1 cellular context compared by ENCODE assay signal in the genomic region with DNA sequence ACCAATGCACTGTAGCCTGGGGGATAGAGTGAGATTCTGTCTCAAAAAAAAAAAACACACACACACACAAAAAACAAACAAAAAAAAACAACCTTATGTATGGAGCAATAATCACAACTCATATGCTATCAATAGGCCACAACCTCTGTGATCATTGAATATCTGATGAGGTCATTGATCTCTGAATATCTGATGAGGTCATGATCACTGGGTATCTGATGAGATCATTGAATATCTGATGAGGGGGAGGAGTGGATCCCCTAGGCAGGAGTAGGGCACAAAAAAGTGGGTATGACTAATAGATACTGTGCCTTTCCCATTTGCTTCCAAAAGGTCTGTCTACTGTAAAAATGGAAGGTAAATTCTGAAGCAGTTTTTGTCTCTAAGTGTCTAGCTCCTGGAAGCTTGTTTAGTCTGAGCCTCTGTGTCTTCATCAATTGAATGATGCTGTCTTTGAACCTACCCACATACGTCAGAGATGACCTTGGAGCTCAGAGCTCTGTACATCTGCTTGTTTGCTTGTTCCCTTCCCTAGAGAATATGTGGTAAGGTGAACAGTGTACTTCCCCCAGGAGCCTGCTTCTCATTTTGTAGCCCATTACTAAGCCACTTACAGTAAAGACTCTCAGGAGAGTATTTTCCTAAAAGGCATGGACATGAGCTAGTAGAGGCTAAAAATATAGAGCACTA.
TF ChIP-seq lines count a peak whose summit lies in the region.

No MANE protein-coding gene starts in this region.

TF ChIP-seq in HepG2, 621 proteins besides CTCF, POLR2A, EP300 and RAD21 (continued from another document and continues in another):
- TF ChIP-seq, protein P1, sequence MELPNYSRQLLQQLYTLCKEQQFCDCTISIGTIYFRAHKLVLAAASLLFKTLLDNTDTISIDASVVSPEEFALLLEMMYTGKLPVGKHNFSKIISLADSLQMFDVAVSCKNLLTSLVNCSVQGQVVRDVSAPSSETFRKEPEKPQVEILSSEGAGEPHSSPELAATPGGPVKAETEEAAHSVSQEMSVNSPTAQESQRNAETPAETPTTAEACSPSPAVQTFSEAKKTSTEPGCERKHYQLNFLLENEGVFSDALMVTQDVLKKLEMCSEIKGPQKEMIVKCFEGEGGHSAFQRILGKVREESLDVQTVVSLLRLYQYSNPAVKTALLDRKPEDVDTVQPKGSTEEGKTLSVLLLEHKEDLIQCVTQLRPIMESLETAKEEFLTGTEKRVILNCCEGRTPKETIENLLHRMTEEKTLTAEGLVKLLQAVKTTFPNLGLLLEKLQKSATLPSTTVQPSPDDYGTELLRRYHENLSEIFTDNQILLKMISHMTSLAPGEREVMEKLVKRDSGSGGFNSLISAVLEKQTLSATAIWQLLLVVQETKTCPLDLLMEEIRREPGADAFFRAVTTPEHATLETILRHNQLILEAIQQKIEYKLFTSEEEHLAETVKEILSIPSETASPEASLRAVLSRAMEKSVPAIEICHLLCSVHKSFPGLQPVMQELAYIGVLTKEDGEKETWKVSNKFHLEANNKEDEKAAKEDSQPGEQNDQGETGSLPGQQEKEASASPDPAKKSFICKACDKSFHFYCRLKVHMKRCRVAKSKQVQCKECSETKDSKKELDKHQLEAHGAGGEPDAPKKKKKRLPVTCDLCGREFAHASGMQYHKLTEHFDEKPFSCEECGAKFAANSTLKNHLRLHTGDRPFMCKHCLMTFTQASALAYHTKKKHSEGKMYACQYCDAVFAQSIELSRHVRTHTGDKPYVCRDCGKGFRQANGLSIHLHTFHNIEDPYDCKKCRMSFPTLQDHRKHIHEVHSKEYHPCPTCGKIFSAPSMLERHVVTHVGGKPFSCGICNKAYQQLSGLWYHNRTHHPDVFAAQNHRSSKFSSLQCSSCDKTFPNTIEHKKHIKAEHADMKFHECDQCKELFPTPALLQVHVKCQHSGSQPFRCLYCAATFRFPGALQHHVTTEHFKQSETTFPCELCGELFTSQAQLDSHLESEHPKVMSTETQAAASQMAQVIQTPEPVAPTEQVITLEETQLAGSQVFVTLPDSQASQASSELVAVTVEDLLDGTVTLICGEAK (IDR thresholded peaks at IDR 0.05), result no peak
- TF ChIP-seq, protein P1 (CRISPR knock-in tag; IDR thresholded peaks at IDR 0.05), result no peak
- 0 out of 2 replicates have a peak, but pooled peaks have one; percentile 46 for TF ChIP-seq ERF (CRISPR knock-in tag; IDR thresholded peaks at IDR 0.05)
- TF ChIP-seq ATF1 (CRISPR knock-in tag; IDR thresholded peaks at IDR 0.05), result peak; percentile 81
- TF ChIP-seq HCFC1 (IDR thresholded peaks at IDR 0.05; ENCODE audit: low read depth, low read length), result no peak
- TF ChIP-seq RORA (CRISPR knock-in tag; IDR thresholded peaks at IDR 0.05), result no peak
- peak; percentile 93 for TF ChIP-seq GATAD2A (CRISPR knock-in tag; IDR thresholded peaks at IDR 0.05)
- TF ChIP-seq MTF1 (CRISPR knock-in tag; IDR thresholded peaks at IDR 0.05), result no peak
- TF ChIP-seq HNRNPUL1 (IDR thresholded peaks at IDR 0.05; ENCODE audit: low read depth, low read length), result no peak
- no peak for TF ChIP-seq XRCC5 (optimal IDR thresholded peaks at IDR 0.05; ENCODE audit: low read length)
- no peak for TF ChIP-seq SMAD1 (CRISPR knock-in tag; IDR thresholded peaks at IDR 0.05; ENCODE audit: borderline replicate concordance, low read depth)
- no peak for TF ChIP-seq SMAD3 (CRISPR knock-in tag; IDR thresholded peaks at IDR 0.05)
- no peak for TF ChIP-seq NCOA1 (CRISPR knock-in tag; IDR thresholded peaks at IDR 0.05)
- TF ChIP-seq RARA (CRISPR knock-in tag; IDR thresholded peaks at IDR 0.05), result peak; percentile 70
- TF ChIP-seq AGO2 (optimal IDR thresholded peaks at IDR 0.05; ENCODE audit: low read depth, low read length), result no peak
- TF ChIP-seq RXRB (CRISPR knock-in tag; IDR thresholded peaks at IDR 0.05; ENCODE audit: borderline replicate concordance), result peak; percentile 69; the same call in 1 of the 2 replicates
- TF ChIP-seq ZNF143 (CRISPR knock-in tag; IDR thresholded peaks at IDR 0.05), result no peak
- peak; percentile 53; the same call in 1 of the 2 replicates for TF ChIP-seq DRAP1 (CRISPR knock-in tag; IDR thresholded peaks at IDR 0.05)
- no peak for TF ChIP-seq CREBL2 (CRISPR knock-in tag; IDR thresholded peaks at IDR 0.05; ENCODE audit: borderline replicate concordance)
- TF ChIP-seq ZNF781 (CRISPR knock-in tag; IDR thresholded peaks at IDR 0.05; ENCODE audit: borderline replicate concordance, not compliant biosample characterization), result no peak
- TF ChIP-seq ZNF3 (CRISPR knock-in tag; IDR thresholded peaks at IDR 0.05), result no peak
- TF ChIP-seq STAT6 (CRISPR knock-in tag; IDR thresholded peaks at IDR 0.05; ENCODE audit: borderline replicate concordance), result no peak
- TF ChIP-seq, protein P2, sequence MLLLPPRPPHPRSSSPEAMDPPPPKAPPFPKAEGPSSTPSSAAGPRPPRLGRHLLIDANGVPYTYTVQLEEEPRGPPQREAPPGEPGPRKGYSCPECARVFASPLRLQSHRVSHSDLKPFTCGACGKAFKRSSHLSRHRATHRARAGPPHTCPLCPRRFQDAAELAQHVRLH (CRISPR knock-in tag; IDR thresholded peaks at IDR 0.05; ENCODE audit: borderline replicate concordance, low read depth), result no peak
- TF ChIP-seq ZNF234 (CRISPR knock-in tag; conservative IDR thresholded peaks at IDR 0.05), result no peak
- no peak for TF ChIP-seq ZNF619 (CRISPR knock-in tag; IDR thresholded peaks at IDR 0.05)
- TF ChIP-seq ZNF644 (CRISPR knock-in tag; IDR thresholded peaks at IDR 0.05; ENCODE audit: low read depth), result peak; percentile 66; the same call in 1 of the 2 replicates
- TF ChIP-seq HOXA5 (CRISPR knock-in tag; IDR thresholded peaks at IDR 0.05), result peak; percentile 68; the same call in 1 of the 2 replicates
- TF ChIP-seq, protein P3, sequence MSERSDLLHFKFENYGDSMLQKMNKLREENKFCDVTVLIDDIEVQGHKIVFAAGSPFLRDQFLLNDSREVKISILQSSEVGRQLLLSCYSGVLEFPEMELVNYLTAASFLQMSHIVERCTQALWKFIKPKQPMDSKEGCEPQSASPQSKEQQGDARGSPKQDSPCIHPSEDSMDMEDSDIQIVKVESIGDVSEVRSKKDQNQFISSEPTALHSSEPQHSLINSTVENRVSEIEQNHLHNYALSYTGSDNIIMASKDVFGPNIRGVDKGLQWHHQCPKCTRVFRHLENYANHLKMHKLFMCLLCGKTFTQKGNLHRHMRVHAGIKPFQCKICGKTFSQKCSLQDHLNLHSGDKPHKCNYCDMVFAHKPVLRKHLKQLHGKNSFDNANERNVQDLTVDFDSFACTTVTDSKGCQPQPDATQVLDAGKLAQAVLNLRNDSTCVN (CRISPR knock-in tag; IDR thresholded peaks at IDR 0.05; ENCODE audit: borderline replicate concordance), result no peak
- TF ChIP-seq CHD2 (IDR thresholded peaks at IDR 0.05; ENCODE audit: low read depth, low read length), result no peak
- no peak for TF ChIP-seq ZBTB20 (CRISPR knock-in tag; IDR thresholded peaks at IDR 0.05; ENCODE audit: borderline replicate concordance, low read depth)
- TF ChIP-seq ZNF263 (CRISPR knock-in tag; IDR thresholded peaks at IDR 0.05), result no peak
- TF ChIP-seq, protein P4, sequence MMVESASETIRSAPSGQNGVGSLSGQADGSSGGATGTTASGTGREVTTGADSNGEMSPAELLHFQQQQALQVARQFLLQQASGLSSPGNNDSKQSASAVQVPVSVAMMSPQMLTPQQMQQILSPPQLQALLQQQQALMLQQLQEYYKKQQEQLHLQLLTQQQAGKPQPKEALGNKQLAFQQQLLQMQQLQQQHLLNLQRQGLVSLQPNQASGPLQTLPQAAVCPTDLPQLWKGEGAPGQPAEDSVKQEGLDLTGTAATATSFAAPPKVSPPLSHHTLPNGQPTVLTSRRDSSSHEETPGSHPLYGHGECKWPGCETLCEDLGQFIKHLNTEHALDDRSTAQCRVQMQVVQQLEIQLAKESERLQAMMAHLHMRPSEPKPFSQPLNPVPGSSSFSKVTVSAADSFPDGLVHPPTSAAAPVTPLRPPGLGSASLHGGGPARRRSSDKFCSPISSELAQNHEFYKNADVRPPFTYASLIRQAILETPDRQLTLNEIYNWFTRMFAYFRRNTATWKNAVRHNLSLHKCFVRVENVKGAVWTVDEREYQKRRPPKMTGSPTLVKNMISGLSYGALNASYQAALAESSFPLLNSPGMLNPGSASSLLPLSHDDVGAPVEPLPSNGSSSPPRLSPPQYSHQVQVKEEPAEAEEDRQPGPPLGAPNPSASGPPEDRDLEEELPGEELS (CRISPR knock-in tag; IDR thresholded peaks at IDR 0.05), result peak; percentile 73; the same call in 1 of the 2 replicates
- TF ChIP-seq ZNF256 (CRISPR knock-in tag; conservative IDR thresholded peaks at IDR 0.05), result no peak
- TF ChIP-seq, protein P5, sequence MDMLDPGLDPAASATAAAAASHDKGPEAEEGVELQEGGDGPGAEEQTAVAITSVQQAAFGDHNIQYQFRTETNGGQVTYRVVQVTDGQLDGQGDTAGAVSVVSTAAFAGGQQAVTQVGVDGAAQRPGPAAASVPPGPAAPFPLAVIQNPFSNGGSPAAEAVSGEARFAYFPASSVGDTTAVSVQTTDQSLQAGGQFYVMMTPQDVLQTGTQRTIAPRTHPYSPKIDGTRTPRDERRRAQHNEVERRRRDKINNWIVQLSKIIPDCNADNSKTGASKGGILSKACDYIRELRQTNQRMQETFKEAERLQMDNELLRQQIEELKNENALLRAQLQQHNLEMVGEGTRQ (IDR thresholded peaks at IDR 0.05; ENCODE audit: low read depth, low read length), result no peak
- TF ChIP-seq, protein P5 (CRISPR knock-in tag; IDR thresholded peaks at IDR 0.05; ENCODE audit: borderline replicate concordance), result no peak
- TF ChIP-seq ZNF331 (CRISPR knock-in tag; IDR thresholded peaks at IDR 0.05), result peak; percentile 44; the same call in 1 of the 2 replicates
